9 cellular contexts compared by ENCODE assay signal in the genomic region with DNA sequence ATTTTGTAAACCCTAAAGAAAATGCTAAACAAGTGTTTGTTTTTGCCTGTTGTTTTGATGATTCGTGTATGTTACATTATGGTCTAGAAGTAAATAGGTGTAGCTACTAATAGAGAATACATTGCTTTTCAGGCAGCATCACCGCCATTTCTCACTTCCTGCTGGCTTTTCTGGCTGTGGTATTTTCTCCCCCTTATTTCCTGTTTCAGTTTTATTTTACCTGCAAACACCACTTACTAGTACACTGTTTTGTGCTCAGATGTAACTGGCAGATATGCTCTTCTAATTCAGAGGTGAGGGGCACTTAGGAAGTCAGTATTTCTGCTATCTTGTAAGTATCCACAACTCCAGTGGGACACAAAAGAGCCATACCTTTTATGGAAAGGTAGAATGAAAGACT. TPM values are rescaled to one million over a fixed set of nuclear protein-coding genes. Genes with fewer than 3 reads are reported as not detected.
DNase-seq lines count a peak whose midpoint lies in the region; ATAC-seq and TF ChIP-seq lines count a peak whose summit lies in the region.
"Had no signal": no experiment of that assay in that cellular context is flagged by ENCODE, and none has a peak within 500 bp of the region (broad histone marks: within the 10 kb centered on the region; RNA-seq: fewer than 3 reads in every experiment).

No MANE protein-coding gene starts in this region.

- POLR2A ChIA-PET in activated B cell treated with CpG ODN at 0.5 μM for 24 hours (lab: Charles Lee): interaction anchor here (0.6 kb wide), 2 partner anchors 42 to 69 kb away, joined by 3 to 4 read pairs; a partner anchor contains a TSS

- peaks cover 5% of the 10 kb centered on the region for H3K36me3 Mint-ChIP-seq in activated B cell treated with CpG ODN at 0.5 μM for 24 hours (ENCODE audit: low read depth)

- peak overlapping the region; percentile 11 for H3K4me3 Mint-ChIP-seq in activated B cell treated with CpG ODN at 0.5 μM for 24 hours

- TF ChIP-seq CTCF in activated B cell treated with CpG ODN at 0.5 μM for 24 hours (IDR thresholded peaks at IDR 0.05) (no peak), spleen (IDR thresholded peaks at IDR 0.05 in 8 of 11, conservative IDR thresholded peaks at IDR 0.05 in 3 of 11) (no peak)

- TF ChIP-seq POLR2A in spleen (IDR thresholded peaks at IDR 0.05): no peak

- peaks cover 9 to 34% (median 20%) of the 10 kb centered on the region in 6 donors for H3K4me1 ChIP-seq in spleen
- H3K4me1 ChIP-seq: breast epithelium had no signal

- peak; percentile 50 for ATAC-seq in HG02623 (IDR thresholded peaks at IDR 0.05; ENCODE audit: unreplicated experiment)
- ATAC-seq in activated B cell treated with CpG ODN at 0.5 μM for 24 hours (ENCODE audit: low read depth): peak; percentile 74

- no peaks in the 10 kb centered on the region for H3K27me3 Mint-ChIP-seq in activated B cell treated with CpG ODN at 0.5 μM for 24 hours

- no peaks in the 10 kb centered on the region for H3K9me3 ChIP-seq in spleen
- H3K9me3 ChIP-seq: breast epithelium had no signal

- peak; percentile 7 to 13 for DNase-seq in activated CD4-positive, alpha-beta T cell treated with anti-CD3 and anti-CD28 coated beads for 4 hours
- no peak for DNase-seq in activated CD4-positive, alpha-beta T cell treated with anti-CD3 and anti-CD28 coated beads for 1 hour
- DNase-seq in activated B cell treated with CpG ODN at 0.5 μM for 24 hours (no peak), spleen (no peak), ecto neural progenitor cell (ENCODE audit: low spot score) (no peak), NCI-H2196 treated with DMSO at 0.1 percent for 48 hours (lab: John Stamatoyannopoulos, UW; ENCODE audit: unreplicated experiment) (no peak), AG08395 (ENCODE audit: low spot score) (no peak)

- H3K4me3 ChIP-seq in spleen: no peak overlapping the region
- H3K4me3 ChIP-seq: breast epithelium had no signal

- no peaks in the 10 kb centered on the region for H3K9me3 Mint-ChIP-seq in activated B cell treated with CpG ODN at 0.5 μM for 24 hours

- no peaks in the 10 kb centered on the region for H3K27me3 ChIP-seq in spleen (replicated peaks in 1 of 7)
- H3K27me3 ChIP-seq: breast epithelium had no signal

- CTCF ChIA-PET in activated B cell treated with CpG ODN at 0.5 μM for 24 hours (lab: Charles Lee): no interaction called here

- H3K4me1 Mint-ChIP-seq in activated B cell treated with CpG ODN at 0.5 μM for 24 hours: peaks cover 35% of the 10 kb centered on the region

- 14 to 43% (median 18%) methylated on average over 2 of the region's 2 CpGs for WGBS in spleen, 5 donors

- intact Hi-C loops in activated B cell treated with CpG ODN at 0.5 μM for 24 hours (cut with micrococcal nuclease) (loop anchor here (2.0 to 5.0 kb wide), 3 partner anchors 68 to 240 kb away; a partner anchor contains a TSS), spleen (cut with DNase I; ENCODE audit: low total_unique reads) (no loop called here)

- H3K27ac ChIP-seq in spleen: peak overlapping the region in 7 of 8 donors; percentile 28 to 77 (median 56)
- H3K27ac ChIP-seq: breast epithelium had no signal

- peaks cover 0 to 12% (median 3%) of the 10 kb centered on the region in 6 donors for H3K36me3 ChIP-seq in spleen
- H3K36me3 ChIP-seq: breast epithelium had no signal

- H3K27ac Mint-ChIP-seq in activated B cell treated with CpG ODN at 0.5 μM for 24 hours: peak overlapping the region; percentile 27

RNA-seq across cellular contexts. Expression of a gene that starts 38.1 kb away (rescaled TPM):
- total RNA-seq in activated B cell treated with CpG ODN at 0.5 μM for 24 hours (0.29 and 0.40 TPM in 2 replicates), spleen (under 1 TPM in 5 of 7 donors, not detected in 2; 0.18 to 0.88 (median 0.43) TPM)
- polyA plus RNA-seq in spleen: under 1 TPM; 0.14 to 0.37 (median 0.19) TPM

Comparison
In these comparisons a context has a peak if more than half of its experiments do, and no peak if none do; other contexts are left out.
1. DNase-seq: peak in activated CD4-positive, alpha-beta T cell treated with anti-CD3 and anti-CD28 coated beads for 4 hours (2 of 2); none in activated CD4-positive, alpha-beta T cell treated with anti-CD3 and anti-CD28 coated beads for 1 hour (single experiment), activated B cell treated with CpG ODN at 0.5 μM for 24 hours (single experiment), spleen (single experiment), ecto neural progenitor cell (single experiment), NCI-H2196 treated with DMSO at 0.1 percent for 48 hours (single experiment) and AG08395 (single experiment).